In the genomic region with DNA sequence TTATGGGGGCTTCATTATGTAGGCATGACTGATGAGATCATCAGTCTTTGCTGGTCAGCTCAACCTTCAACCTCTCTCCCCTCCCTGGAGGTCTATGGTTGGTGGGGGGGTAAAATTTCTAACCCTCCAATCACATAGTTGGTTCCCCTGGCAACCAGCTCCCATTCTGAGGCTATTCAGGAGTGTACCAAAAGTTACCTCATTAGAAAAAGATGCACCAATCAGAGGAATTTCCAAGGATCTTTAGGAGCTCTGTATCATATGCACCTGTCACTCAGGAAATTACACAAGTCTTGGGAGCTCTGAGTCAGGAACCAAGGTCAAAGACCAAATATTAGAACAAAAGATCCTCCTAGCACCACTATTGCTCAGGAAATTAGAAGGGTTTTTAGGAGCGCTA, we compare ENCODE assay signal across 1 cellular context.
A peak's percentile ranks its signal among the peaks of the same experiment; 100 is the strongest.
TF ChIP-seq lines count a peak whose summit lies in the region.

No MANE protein-coding gene starts in this region.

TF ChIP-seq in HepG2, 621 proteins besides CTCF, POLR2A, EP300 and RAD21 (continued from another document and continues in another):
- TF ChIP-seq, protein P1, sequence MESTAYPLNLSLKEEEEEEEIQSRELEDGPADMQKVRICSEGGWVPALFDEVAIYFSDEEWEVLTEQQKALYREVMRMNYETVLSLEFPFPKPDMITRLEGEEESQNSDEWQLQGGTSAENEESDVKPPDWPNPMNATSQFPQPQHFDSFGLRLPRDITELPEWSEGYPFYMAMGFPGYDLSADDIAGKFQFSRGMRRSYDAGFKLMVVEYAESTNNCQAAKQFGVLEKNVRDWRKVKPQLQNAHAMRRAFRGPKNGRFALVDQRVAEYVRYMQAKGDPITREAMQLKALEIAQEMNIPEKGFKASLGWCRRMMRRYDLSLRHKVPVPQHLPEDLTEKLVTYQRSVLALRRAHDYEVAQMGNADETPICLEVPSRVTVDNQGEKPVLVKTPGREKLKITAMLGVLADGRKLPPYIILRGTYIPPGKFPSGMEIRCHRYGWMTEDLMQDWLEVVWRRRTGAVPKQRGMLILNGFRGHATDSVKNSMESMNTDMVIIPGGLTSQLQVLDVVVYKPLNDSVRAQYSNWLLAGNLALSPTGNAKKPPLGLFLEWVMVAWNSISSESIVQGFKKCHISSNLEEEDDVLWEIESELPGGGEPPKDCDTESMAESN (CRISPR knock-in tag; conservative IDR thresholded peaks at IDR 0.05): no peak
- TF ChIP-seq XBP1 (CRISPR knock-in tag; IDR thresholded peaks at IDR 0.05) (no peak), SOX5 (CRISPR knock-in tag; IDR thresholded peaks at IDR 0.05; ENCODE audit: borderline replicate concordance) (no peak), ZNF567 (CRISPR knock-in tag; IDR thresholded peaks at IDR 0.05; ENCODE audit: borderline replicate concordance) (no peak), SETDB1 (CRISPR knock-in tag; IDR thresholded peaks at IDR 0.05; ENCODE audit: borderline replicate concordance) (no peak), DNMT1 (CRISPR knock-in tag; IDR thresholded peaks at IDR 0.05) (no peak), NR2F6 (IDR thresholded peaks at IDR 0.05) (peak; percentile 24; the same call in 1 of the 2 replicates), NR2F6 (CRISPR knock-in tag; IDR thresholded peaks at IDR 0.05) (no peak), ZNF839 (CRISPR knock-in tag; IDR thresholded peaks at IDR 0.05; ENCODE audit: borderline replicate concordance) (no peak), SAP130 (CRISPR knock-in tag; IDR thresholded peaks at IDR 0.05; ENCODE audit: low read depth) (0 out of 2 replicates have a peak, but pooled peaks have one; percentile 21), ZBTB38 (CRISPR knock-in tag; IDR thresholded peaks at IDR 0.05) (no peak), NR2F1 (CRISPR knock-in tag; IDR thresholded peaks at IDR 0.05) (peak in 1 of 2 experiments; percentile 48; a peak in 1 of 4 replicates), CEBPB (IDR thresholded peaks at IDR 0.05; ENCODE audit: borderline replicate concordance, low read depth, low read length) (peak; percentile 78), ZFP62 (CRISPR knock-in tag; IDR thresholded peaks at IDR 0.05) (no peak), ESRRA (CRISPR knock-in tag; IDR thresholded peaks at IDR 0.05; ENCODE audit: low read depth) (no peak), ELF3 (CRISPR knock-in tag; IDR thresholded peaks at IDR 0.05) (no peak), RFX3 (CRISPR knock-in tag; IDR thresholded peaks at IDR 0.05) (peak; percentile 56; the same call in 1 of the 2 replicates), KDM6A (CRISPR knock-in tag; IDR thresholded peaks at IDR 0.05; ENCODE audit: low read depth) (no peak), SSRP1 (CRISPR knock-in tag; IDR thresholded peaks at IDR 0.05) (no peak), KMT2B (CRISPR knock-in tag; IDR thresholded peaks at IDR 0.05) (no peak), GATAD2A (CRISPR knock-in tag; IDR thresholded peaks at IDR 0.05) (peak; percentile 51; the same call in 1 of the 2 replicates), ETV6 (CRISPR knock-in tag; conservative IDR thresholded peaks at IDR 0.05) (no peak), ZNF709 (CRISPR knock-in tag; IDR thresholded peaks at IDR 0.05) (no peak), ZBTB21 (CRISPR knock-in tag; IDR thresholded peaks at IDR 0.05) (no peak), THYN1 (CRISPR knock-in tag; IDR thresholded peaks at IDR 0.05; ENCODE audit: borderline replicate concordance, low read depth) (no peak), RAD51 (IDR thresholded peaks at IDR 0.05; ENCODE audit: borderline replicate concordance) (no peak), HDAC6 (IDR thresholded peaks at IDR 0.05; ENCODE audit: low read depth, low read length) (no peak), ZNF432 (CRISPR knock-in tag; IDR thresholded peaks at IDR 0.05; ENCODE audit: borderline replicate concordance) (no peak), ZNF256 (CRISPR knock-in tag; conservative IDR thresholded peaks at IDR 0.05) (no peak), KAT7 (CRISPR knock-in tag; IDR thresholded peaks at IDR 0.05; ENCODE audit: borderline replicate concordance) (no peak), FOXM1 (CRISPR knock-in tag; IDR thresholded peaks at IDR 0.05) (no peak), SMARCE1 (IDR thresholded peaks at IDR 0.05; ENCODE audit: borderline replicate concordance) (no peak), ZNF232 (CRISPR knock-in tag; IDR thresholded peaks at IDR 0.05; ENCODE audit: borderline replicate concordance) (no peak), RFX1 (IDR thresholded peaks at IDR 0.05) (peak; percentile 49; the same call in 1 of the 2 replicates), POLR2AphosphoS5 (IDR thresholded peaks at IDR 0.05; ENCODE audit: low read depth, low read length) (no peak), ZNF180 (CRISPR knock-in tag; IDR thresholded peaks at IDR 0.05; ENCODE audit: borderline replicate concordance, low read depth) (no peak), MED13 (CRISPR knock-in tag; IDR thresholded peaks at IDR 0.05) (no peak), ZBTB8A (CRISPR knock-in tag; IDR thresholded peaks at IDR 0.05; ENCODE audit: borderline replicate concordance, low read depth) (no peak), ZNF777 (CRISPR knock-in tag; IDR thresholded peaks at IDR 0.05) (no peak), CAMTA2 (CRISPR knock-in tag; IDR thresholded peaks at IDR 0.05; ENCODE audit: borderline replicate concordance) (no peak), SOX6 (IDR thresholded peaks at IDR 0.05) (no peak), SOX6 (CRISPR knock-in tag; IDR thresholded peaks at IDR 0.05) (0 out of 2 replicates have a peak, but pooled peaks have one; percentile 13)
- TF ChIP-seq, protein P2, sequence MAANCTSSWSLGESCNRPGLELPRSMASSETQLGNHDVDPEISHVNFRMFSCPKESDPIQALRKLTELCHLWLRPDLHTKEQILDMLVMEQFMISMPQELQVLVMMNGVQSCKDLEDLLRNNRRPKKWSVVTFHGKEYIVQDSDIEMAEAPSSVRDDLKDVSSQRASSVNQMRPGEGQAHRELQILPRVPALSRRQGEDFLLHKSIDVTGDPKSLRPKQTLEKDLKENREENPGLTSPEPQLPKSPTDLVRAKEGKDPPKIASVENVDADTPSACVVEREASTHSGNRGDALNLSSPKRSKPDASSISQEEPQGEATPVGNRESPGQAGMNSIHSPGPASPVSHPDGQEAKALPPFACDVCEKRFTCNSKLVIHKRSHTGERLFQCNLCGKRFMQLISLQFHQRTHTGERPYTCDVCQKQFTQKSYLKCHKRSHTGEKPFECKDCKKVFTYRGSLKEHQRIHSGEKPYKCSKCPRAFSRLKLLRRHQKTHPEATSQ (CRISPR knock-in tag; IDR thresholded peaks at IDR 0.05; ENCODE audit: borderline replicate concordance): no peak
- TF ChIP-seq, protein P3, sequence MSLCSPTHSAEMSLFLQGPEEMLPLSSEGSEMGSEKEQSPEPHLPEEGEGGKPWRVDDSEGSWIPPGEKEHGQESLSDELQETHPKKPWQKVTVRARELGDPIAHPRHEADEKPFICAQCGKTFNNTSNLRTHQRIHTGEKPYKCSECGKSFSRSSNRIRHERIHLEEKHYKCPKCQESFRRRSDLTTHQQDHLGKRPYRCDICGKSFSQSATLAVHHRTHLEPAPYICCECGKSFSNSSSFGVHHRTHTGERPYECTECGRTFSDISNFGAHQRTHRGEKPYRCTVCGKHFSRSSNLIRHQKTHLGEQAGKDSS (CRISPR knock-in tag; IDR thresholded peaks at IDR 0.05; ENCODE audit: borderline replicate concordance, low read depth): no peak
- TF ChIP-seq, protein P4, sequence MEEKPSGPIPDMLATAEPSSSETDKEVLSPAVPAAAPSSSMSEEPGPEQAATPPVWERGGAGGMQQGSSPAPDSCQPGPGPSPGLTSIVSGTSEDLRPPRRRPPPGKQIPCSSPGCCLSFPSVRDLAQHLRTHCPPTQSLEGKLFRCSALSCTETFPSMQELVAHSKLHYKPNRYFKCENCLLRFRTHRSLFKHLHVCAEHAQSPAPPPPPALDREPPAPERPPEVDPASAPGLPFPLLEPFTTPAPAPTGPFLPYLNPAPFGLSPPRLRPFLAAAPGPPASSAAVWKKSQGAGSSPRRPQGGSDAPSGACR (CRISPR knock-in tag; IDR thresholded peaks at IDR 0.05): no peak
- TF ChIP-seq, protein P5, sequence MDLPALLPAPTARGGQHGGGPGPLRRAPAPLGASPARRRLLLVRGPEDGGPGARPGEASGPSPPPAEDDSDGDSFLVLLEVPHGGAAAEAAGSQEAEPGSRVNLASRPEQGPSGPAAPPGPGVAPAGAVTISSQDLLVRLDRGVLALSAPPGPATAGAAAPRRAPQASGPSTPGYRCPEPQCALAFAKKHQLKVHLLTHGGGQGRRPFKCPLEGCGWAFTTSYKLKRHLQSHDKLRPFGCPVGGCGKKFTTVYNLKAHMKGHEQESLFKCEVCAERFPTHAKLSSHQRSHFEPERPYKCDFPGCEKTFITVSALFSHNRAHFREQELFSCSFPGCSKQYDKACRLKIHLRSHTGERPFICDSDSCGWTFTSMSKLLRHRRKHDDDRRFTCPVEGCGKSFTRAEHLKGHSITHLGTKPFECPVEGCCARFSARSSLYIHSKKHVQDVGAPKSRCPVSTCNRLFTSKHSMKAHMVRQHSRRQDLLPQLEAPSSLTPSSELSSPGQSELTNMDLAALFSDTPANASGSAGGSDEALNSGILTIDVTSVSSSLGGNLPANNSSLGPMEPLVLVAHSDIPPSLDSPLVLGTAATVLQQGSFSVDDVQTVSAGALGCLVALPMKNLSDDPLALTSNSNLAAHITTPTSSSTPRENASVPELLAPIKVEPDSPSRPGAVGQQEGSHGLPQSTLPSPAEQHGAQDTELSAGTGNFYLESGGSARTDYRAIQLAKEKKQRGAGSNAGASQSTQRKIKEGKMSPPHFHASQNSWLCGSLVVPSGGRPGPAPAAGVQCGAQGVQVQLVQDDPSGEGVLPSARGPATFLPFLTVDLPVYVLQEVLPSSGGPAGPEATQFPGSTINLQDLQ (CRISPR knock-in tag; IDR thresholded peaks at IDR 0.05): no peak
- TF ChIP-seq, protein P6, sequence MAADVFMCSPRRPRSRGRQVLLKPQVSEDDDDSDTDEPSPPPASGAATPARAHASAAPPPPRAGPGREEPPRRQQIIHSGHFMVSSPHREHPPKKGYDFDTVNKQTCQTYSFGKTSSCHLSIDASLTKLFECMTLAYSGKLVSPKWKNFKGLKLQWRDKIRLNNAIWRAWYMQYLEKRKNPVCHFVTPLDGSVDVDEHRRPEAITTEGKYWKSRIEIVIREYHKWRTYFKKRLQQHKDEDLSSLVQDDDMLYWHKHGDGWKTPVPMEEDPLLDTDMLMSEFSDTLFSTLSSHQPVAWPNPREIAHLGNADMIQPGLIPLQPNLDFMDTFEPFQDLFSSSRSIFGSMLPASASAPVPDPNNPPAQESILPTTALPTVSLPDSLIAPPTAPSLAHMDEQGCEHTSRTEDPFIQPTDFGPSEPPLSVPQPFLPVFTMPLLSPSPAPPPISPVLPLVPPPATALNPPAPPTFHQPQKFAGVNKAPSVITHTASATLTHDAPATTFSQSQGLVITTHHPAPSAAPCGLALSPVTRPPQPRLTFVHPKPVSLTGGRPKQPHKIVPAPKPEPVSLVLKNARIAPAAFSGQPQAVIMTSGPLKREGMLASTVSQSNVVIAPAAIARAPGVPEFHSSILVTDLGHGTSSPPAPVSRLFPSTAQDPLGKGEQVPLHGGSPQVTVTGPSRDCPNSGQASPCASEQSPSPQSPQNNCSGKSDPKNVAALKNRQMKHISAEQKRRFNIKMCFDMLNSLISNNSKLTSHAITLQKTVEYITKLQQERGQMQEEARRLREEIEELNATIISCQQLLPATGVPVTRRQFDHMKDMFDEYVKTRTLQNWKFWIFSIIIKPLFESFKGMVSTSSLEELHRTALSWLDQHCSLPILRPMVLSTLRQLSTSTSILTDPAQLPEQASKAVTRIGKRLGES (CRISPR knock-in tag; IDR thresholded peaks at IDR 0.05; ENCODE audit: borderline replicate concordance): no peak
- TF ChIP-seq, protein P7, sequence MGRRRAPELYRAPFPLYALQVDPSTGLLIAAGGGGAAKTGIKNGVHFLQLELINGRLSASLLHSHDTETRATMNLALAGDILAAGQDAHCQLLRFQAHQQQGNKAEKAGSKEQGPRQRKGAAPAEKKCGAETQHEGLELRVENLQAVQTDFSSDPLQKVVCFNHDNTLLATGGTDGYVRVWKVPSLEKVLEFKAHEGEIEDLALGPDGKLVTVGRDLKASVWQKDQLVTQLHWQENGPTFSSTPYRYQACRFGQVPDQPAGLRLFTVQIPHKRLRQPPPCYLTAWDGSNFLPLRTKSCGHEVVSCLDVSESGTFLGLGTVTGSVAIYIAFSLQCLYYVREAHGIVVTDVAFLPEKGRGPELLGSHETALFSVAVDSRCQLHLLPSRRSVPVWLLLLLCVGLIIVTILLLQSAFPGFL (CRISPR knock-in tag; IDR thresholded peaks at IDR 0.05): no peak
- TF ChIP-seq, protein P8, sequence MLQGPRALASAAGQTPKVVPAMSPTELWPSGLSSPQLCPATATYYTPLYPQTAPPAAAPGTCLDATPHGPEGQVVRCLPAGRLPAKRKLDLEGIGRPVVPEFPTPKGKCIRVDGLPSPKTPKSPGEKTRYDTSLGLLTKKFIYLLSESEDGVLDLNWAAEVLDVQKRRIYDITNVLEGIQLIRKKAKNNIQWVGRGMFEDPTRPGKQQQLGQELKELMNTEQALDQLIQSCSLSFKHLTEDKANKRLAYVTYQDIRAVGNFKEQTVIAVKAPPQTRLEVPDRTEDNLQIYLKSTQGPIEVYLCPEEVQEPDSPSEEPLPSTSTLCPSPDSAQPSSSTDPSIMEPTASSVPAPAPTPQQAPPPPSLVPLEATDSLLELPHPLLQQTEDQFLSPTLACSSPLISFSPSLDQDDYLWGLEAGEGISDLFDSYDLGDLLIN (CRISPR knock-in tag; IDR thresholded peaks at IDR 0.05; ENCODE audit: borderline replicate concordance): no peak
- TF ChIP-seq, protein P9, sequence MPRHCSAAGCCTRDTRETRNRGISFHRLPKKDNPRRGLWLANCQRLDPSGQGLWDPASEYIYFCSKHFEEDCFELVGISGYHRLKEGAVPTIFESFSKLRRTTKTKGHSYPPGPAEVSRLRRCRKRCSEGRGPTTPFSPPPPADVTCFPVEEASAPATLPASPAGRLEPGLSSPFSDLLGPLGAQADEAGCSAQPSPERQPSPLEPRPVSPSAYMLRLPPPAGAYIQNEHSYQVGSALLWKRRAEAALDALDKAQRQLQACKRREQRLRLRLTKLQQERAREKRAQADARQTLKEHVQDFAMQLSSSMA (CRISPR knock-in tag; IDR thresholded peaks at IDR 0.05): no peak
- TF ChIP-seq, protein P10, sequence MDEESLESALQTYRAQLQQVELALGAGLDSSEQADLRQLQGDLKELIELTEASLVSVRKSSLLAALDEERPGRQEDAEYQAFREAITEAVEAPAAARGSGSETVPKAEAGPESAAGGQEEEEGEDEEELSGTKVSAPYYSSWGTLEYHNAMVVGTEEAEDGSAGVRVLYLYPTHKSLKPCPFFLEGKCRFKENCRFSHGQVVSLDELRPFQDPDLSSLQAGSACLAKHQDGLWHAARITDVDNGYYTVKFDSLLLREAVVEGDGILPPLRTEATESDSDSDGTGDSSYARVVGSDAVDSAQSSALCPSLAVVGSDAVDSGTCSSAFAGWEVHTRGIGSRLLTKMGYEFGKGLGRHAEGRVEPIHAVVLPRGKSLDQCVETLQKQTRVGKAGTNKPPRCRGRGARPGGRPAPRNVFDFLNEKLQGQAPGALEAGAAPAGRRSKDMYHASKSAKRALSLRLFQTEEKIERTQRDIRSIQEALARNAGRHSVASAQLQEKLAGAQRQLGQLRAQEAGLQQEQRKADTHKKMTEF (CRISPR knock-in tag; IDR thresholded peaks at IDR 0.05): 0 out of 2 replicates have a peak, but pooled peaks have one; percentile 23
